In genomic region chr2:227817336-227817735, GRCh38 we compare ENCODE assay signal across 19 cellular contexts. TPM values are rescaled to one million over a fixed set of nuclear protein-coding genes. Genes with fewer than 3 reads are reported as not detected.
DNase-seq lines count a peak whose midpoint lies in the region; ATAC-seq, FAIRE-seq and TF ChIP-seq lines count a peak whose summit lies in the region.
"Had no signal": no experiment of that assay in that cellular context is flagged by ENCODE, and none has a peak within 500 bp of the region (broad histone marks: within the 10 kb centered on the region; RNA-seq: fewer than 3 reads in every experiment).

No MANE protein-coding gene starts in this region.

- H3K4me3 ChIP-seq in A549 (peak overlapping the region; percentile 45), fibroblast of pulmonary artery (replicated peaks; ENCODE audit: low read depth, low read length) (peak overlapping the region; percentile 65), trophoblast cell (ENCODE audit: low read depth, low read length) (no peak overlapping the region)
- H3K4me3 ChIP-seq in CD8-positive, alpha-beta memory T cell (ENCODE audit: low read length) = no peak overlapping the region
- H3K4me3 ChIP-seq: cardiac muscle cell, HAP-1, left ventricle myocardium inferior, stomach had no signal

- no peak overlapping the region for H4K91ac ChIP-seq in trophoblast cell (ENCODE audit: low read depth, low read length)

- H2AFZ ChIP-seq in trophoblast cell (ENCODE audit: insufficient read depth, low read length, poor library complexity) = no peak overlapping the region

- H4K12ac ChIP-seq in trophoblast cell (ENCODE audit: low read depth, low read length) = no peak overlapping the region

- H4K8ac ChIP-seq in trophoblast cell (ENCODE audit: low read depth, low read length) = no peak overlapping the region

- no peak for FAIRE-seq in A549 (lab: Jason Lieb, UNC)

- H3K79me2 ChIP-seq in trophoblast cell (ENCODE audit: control insufficient read depth, insufficient read depth, low read length, poor library complexity) = no peaks in the 10 kb centered on the region

- CTCF ChIA-PET in A549 (lab: Yijun Ruan, JAX) = interaction anchor here (0.6 to 1.4 kb wide), 2 partner anchors 40 to 46 kb away, joined by 3 to 5 read pairs; no protein-coding TSS in a partner anchor
- CTCF ChIA-PET in CD8-positive, alpha-beta memory T cell (lab: Charles Lee) = no interaction called here

- no peak overlapping the region for H2BK12ac ChIP-seq in trophoblast cell (ENCODE audit: low read length)

- no peak overlapping the region for H2AK5ac ChIP-seq in trophoblast cell (ENCODE audit: low read length)

- H3K36me3 ChIP-seq in CD8-positive, alpha-beta memory T cell (ENCODE audit: insufficient read depth, low read length) = no peaks in the 10 kb centered on the region
- H3K36me3 ChIP-seq in trophoblast cell (ENCODE audit: control insufficient read depth in 1 of 2, insufficient read depth in 2 of 2, low read length in 2 of 2) = no peaks in the 10 kb centered on the region
- H3K36me3 ChIP-seq: cardiac muscle cell, HAP-1, left ventricle myocardium inferior, stomach had no signal

- H3K9ac ChIP-seq in trophoblast cell (ENCODE audit: low read length) = no peak overlapping the region

- DNase-seq in A549 (ENCODE audit: low read depth in 1 of 2, low spot score in 1 of 2) (no peak), fibroblast of pulmonary artery (ENCODE audit: low read depth) (no peak), trophoblast cell (no peak), GM13977 (ENCODE audit: low spot score) (no peak)
- DNase-seq in CD8-positive, alpha-beta memory T cell = no peak
- no peak for DNase-seq in activated T-helper 2 cell treated with anti-CD3 and anti-CD28 coated beads, Interferon-gamma antibody, Interleukin-2, Interleukin-4, amounts not matched to agents 10 μg/mL and 5 μg/mL and 100 μg/mL, durations not matched to agents 14 hours and 24 hours and 36 hours (ENCODE audit: low spot score)
- DNase-seq in activated CD4-positive, CD25-positive, alpha-beta regulatory T cell treated with anti-CD3 and anti-CD28 coated beads, Interleukin-2, amount 50 U/mL, for 72 hours = no peak
- DNase-seq: activated gamma-delta T cell treated with Interleukin-2 at 50 U/mL for 16 hours; DMS153; effector CD8-positive, alpha-beta T cell; foreskin melanocyte; left ventricle myocardium inferior; NCI-H1092; NCI-H2171 treated with DMSO at 0.1 percent for 48 hours; stomach had no signal

- WGBS in A549 (ENCODE audit: missing lambda C conversion rate) = 10% methylated on average over 1 of the region's 1 CpG
- no CpG with 5 or more reads among the region's 1 CpG for WGBS in trophoblast cell (ENCODE audit: extremely low coverage, insufficient coverage, insufficient read length)

- H3K36me3 Mint-ChIP-seq in CD8-positive, alpha-beta memory T cell = no peaks in the 10 kb centered on the region
- H3K36me3 Mint-ChIP-seq in activated T-helper 2 cell treated with anti-CD3 and anti-CD28 coated beads, Interferon-gamma antibody, Interleukin-2, Interleukin-4, amounts not matched to agents 10 μg/mL and 5 μg/mL and 100 μg/mL, durations not matched to agents 14 hours and 24 hours and 36 hours (ENCODE audit: low read depth) = no peaks in the 10 kb centered on the region

- no peak overlapping the region for H3K18ac ChIP-seq in trophoblast cell (ENCODE audit: low read length)

- peak overlapping the region in 1 of 7 donors; percentile 74 for H3K4me3 Mint-ChIP-seq in CD8-positive, alpha-beta memory T cell
- H3K4me3 Mint-ChIP-seq in activated T-helper 2 cell treated with anti-CD3 and anti-CD28 coated beads, Interferon-gamma antibody, Interleukin-2, Interleukin-4, amounts not matched to agents 10 μg/mL and 5 μg/mL and 100 μg/mL, durations not matched to agents 14 hours and 24 hours and 36 hours (ENCODE audit: low read depth) = no peak overlapping the region

- TF ChIP-seq EP300 in A549 (IDR thresholded peaks at IDR 0.05) = no peak

- H3K79me1 ChIP-seq in trophoblast cell (ENCODE audit: low read length) = no peaks in the 10 kb centered on the region

- no peak overlapping the region for H2BK5ac ChIP-seq in trophoblast cell (ENCODE audit: low read depth, low read length, poor library complexity)

- H3K27me3 Mint-ChIP-seq in CD8-positive, alpha-beta memory T cell = peaks cover 2 to 23% of the 10 kb centered on the region in 2 donors
- peaks cover 2% of the 10 kb centered on the region for H3K27me3 Mint-ChIP-seq in activated T-helper 2 cell treated with anti-CD3 and anti-CD28 coated beads, Interferon-gamma antibody, Interleukin-2, Interleukin-4, amounts not matched to agents 10 μg/mL and 5 μg/mL and 100 μg/mL, durations not matched to agents 14 hours and 24 hours and 36 hours (ENCODE audit: low read depth)

- peak overlapping the region in 7 of 8 donors; percentile 87 to 97 (median 92) for H3K27ac Mint-ChIP-seq in CD8-positive, alpha-beta memory T cell
- peak overlapping the region; percentile 71 for H3K27ac Mint-ChIP-seq in activated T-helper 2 cell treated with anti-CD3 and anti-CD28 coated beads, Interferon-gamma antibody, Interleukin-2, Interleukin-4, amounts not matched to agents 10 μg/mL and 5 μg/mL and 100 μg/mL, durations not matched to agents 14 hours and 24 hours and 36 hours

- ATAC-seq in A549 = no peak
- no peak for ATAC-seq in HG03025 (IDR thresholded peaks at IDR 0.05; ENCODE audit: low FRiP score, unreplicated experiment)

- no peak overlapping the region for H3K23ac ChIP-seq in trophoblast cell (ENCODE audit: low read length)

- no peak overlapping the region for H3K4ac ChIP-seq in trophoblast cell (ENCODE audit: low read depth, low read length)

- POLR2A ChIA-PET in A549 (lab: Yijun Ruan, JAX) = no interaction called here
- POLR2A ChIA-PET in CD8-positive, alpha-beta memory T cell (lab: Charles Lee) = no interaction called here

- TF ChIP-seq RAD21 in A549 (conservative IDR thresholded peaks at IDR 0.05 in 1 of 2, IDR thresholded peaks at IDR 0.05 in 1 of 2) = no peak

- peaks cover 2% of the 10 kb centered on the region; the same call in 1 of the 3 replicates for H3K9me3 ChIP-seq in A549
- H3K9me3 ChIP-seq in CD8-positive, alpha-beta memory T cell (ENCODE audit: low read length) = no peaks in the 10 kb centered on the region
- H3K9me3 ChIP-seq in trophoblast cell (ENCODE audit: insufficient read depth, low read depth, low read length) = no peaks in the 10 kb centered on the region
- H3K9me3 ChIP-seq: HAP-1, left ventricle myocardium inferior, stomach had no signal

- no peak for TF ChIP-seq CTCF in A549 (IDR thresholded peaks at IDR 0.05)
- no peak for TF ChIP-seq CTCF in fibroblast of pulmonary artery (IDR thresholded peaks at IDR 0.05; ENCODE audit: low read length, missing control alignments)
- no peak for TF ChIP-seq CTCF in GM13977 (IDR thresholded peaks at IDR 0.05; ENCODE audit: extremely low read depth, insufficient read depth, missing control alignments)

- H3K4me1 ChIP-seq in A549 (peaks cover 45% of the 10 kb centered on the region), trophoblast cell (ENCODE audit: control insufficient read depth in 1 of 2, insufficient read depth in 2 of 2, low read length in 2 of 2) (no peaks in the 10 kb centered on the region)
- no peaks in the 10 kb centered on the region for H3K4me1 ChIP-seq in CD8-positive, alpha-beta memory T cell (ENCODE audit: insufficient read depth, low read length)
- H3K4me1 ChIP-seq: HAP-1 had no signal

- in situ Hi-C loops in GM13977 (cut with MboI; ENCODE audit: low pct_unique_long_range_greater_than_20kb, low sequenced_read_pairs, unreplicated experiment) = no loop called here

- H3K27ac ChIP-seq in A549 = peak overlapping the region; percentile 93 to 98
- no peak overlapping the region for H3K27ac ChIP-seq in CD8-positive, alpha-beta memory T cell (ENCODE audit: low read depth, low read length)
- no peak overlapping the region for H3K27ac ChIP-seq in trophoblast cell (ENCODE audit: low read depth, low read length)
- H3K27ac ChIP-seq: cardiac muscle cell, left ventricle myocardium inferior had no signal

- no peak overlapping the region for H3K14ac ChIP-seq in trophoblast cell (ENCODE audit: low read length)

- peaks cover 4 to 30% (median 20%) of the 10 kb centered on the region in 3 donors for H3K4me1 Mint-ChIP-seq in CD8-positive, alpha-beta memory T cell
- peaks cover 16% of the 10 kb centered on the region for H3K4me1 Mint-ChIP-seq in activated T-helper 2 cell treated with anti-CD3 and anti-CD28 coated beads, Interferon-gamma antibody, Interleukin-2, Interleukin-4, amounts not matched to agents 10 μg/mL and 5 μg/mL and 100 μg/mL, durations not matched to agents 14 hours and 24 hours and 36 hours (ENCODE audit: low read depth)

- no peak for TF ChIP-seq POLR2A in A549 (IDR thresholded peaks at IDR 0.05; ENCODE audit: low read length)

- H3K9me3 Mint-ChIP-seq in CD8-positive, alpha-beta memory T cell = peaks cover 0 to 2% (median 0%) of the 10 kb centered on the region in 5 donors
- no peaks in the 10 kb centered on the region for H3K9me3 Mint-ChIP-seq in activated T-helper 2 cell treated with anti-CD3 and anti-CD28 coated beads, Interferon-gamma antibody, Interleukin-2, Interleukin-4, amounts not matched to agents 10 μg/mL and 5 μg/mL and 100 μg/mL, durations not matched to agents 14 hours and 24 hours and 36 hours

- no peak overlapping the region for H2BK120ac ChIP-seq in trophoblast cell (ENCODE audit: insufficient read depth, low read length, poor library complexity)

- intact Hi-C loops in activated T-helper 2 cell treated with anti-CD3 and anti-CD28 coated beads, Interferon-gamma antibody, Interleukin-2, Interleukin-4, amounts not matched to agents 10 μg/mL and 5 μg/mL and 100 μg/mL, durations not matched to agents 14 hours and 24 hours and 36 hours (cut with micrococcal nuclease) = loop anchor here (5.0 kb wide), 1 partner anchor 355 kb away; no protein-coding TSS in a partner anchor

- no peaks in the 10 kb centered on the region for H3K27me3 ChIP-seq in CD8-positive, alpha-beta memory T cell (ENCODE audit: insufficient read depth, low read length, poor library complexity, severe bottlenecking)
- H3K27me3 ChIP-seq in trophoblast cell (ENCODE audit: insufficient read depth, low read length) = no peaks in the 10 kb centered on the region
- H3K27me3 ChIP-seq: cardiac muscle cell, stomach had no signal

- H3K4me2 ChIP-seq in A549 = peak overlapping the region; percentile 81
- H3K4me2 ChIP-seq in trophoblast cell (ENCODE audit: low read length) = no peak overlapping the region

RNA-seq across cellular contexts. Expression of gene CCL20, which starts 3.7 kb away (rescaled TPM):
- 3.4 and 6.5 TPM in 2 replicates for polyA plus RNA-seq in A549 (2011; rRNA removed)
- polyA plus RNA-seq in A549 (2012; cell fraction: cytosol; rRNA removed) = 0.57 and 1.3 TPM in 2 replicates
- 0.18 and 0.47 TPM in 2 replicates for polyA plus RNA-seq in A549 (2012; cell fraction: nucleus; rRNA removed)
- 0.43 to 1.1 TPM (median 0.45 TPM) in 3 replicates for polyA plus RNA-seq in A549 (2017; fragmentation: RNase III; extraction: RNeasy Plus Mini Kit Qiagen cat#74134 plus additional on column Dnase treatment)
- 1.8 and 2.7 TPM in 2 replicates for polyA minus RNA-seq in A549 (2011; rRNA and poly(A)+ RNA removed)
- 1 to 10 TPM; 3.5 to 5.0 TPM for total RNA-seq in CD8-positive, alpha-beta memory T cell
- polyA plus RNA-seq in CD8-positive, alpha-beta memory T cell = 0.63 TPM
- total RNA-seq in activated T-helper 2 cell treated with anti-CD3 and anti-CD28 coated beads, Interferon-gamma antibody, Interleukin-2, Interleukin-4, amounts not matched to agents 10 μg/mL and 5 μg/mL and 100 μg/mL, durations not matched to agents 14 hours and 24 hours and 36 hours = 1.4 and 2.0 TPM in 2 replicates
- not detected in 2 replicates for polyA plus RNA-seq in trophoblast cell (2013)
- total RNA-seq: cardiac muscle cell, left ventricle myocardium inferior, myocyte had no signal

RNA-seq across cellular contexts. Expression of gene DAW1, which starts 54.1 kb away (rescaled TPM):
- polyA plus RNA-seq in A549 (2011; rRNA removed) (2.2 and 2.7 TPM in 2 replicates), A549 (2017; fragmentation: RNase III; extraction: RNeasy Plus Mini Kit Qiagen cat#74134 plus additional on column Dnase treatment) (1.1 to 2.0 TPM (median 1.3 TPM) in 3 replicates)
- polyA plus RNA-seq in A549 (2012; cell fraction: cytosol; rRNA removed) = 1.1 and 1.2 TPM in 2 replicates
- 0.54 and 0.56 TPM in 2 replicates for polyA plus RNA-seq in A549 (2012; cell fraction: nucleus; rRNA removed)
- 0.83 and 0.91 TPM in 2 replicates for polyA minus RNA-seq in A549 (2011; rRNA and poly(A)+ RNA removed)
- not detected for total RNA-seq in CD8-positive, alpha-beta memory T cell
- not detected for polyA plus RNA-seq in CD8-positive, alpha-beta memory T cell
- not detected in 2 replicates for total RNA-seq in activated T-helper 2 cell treated with anti-CD3 and anti-CD28 coated beads, Interferon-gamma antibody, Interleukin-2, Interleukin-4, amounts not matched to agents 10 μg/mL and 5 μg/mL and 100 μg/mL, durations not matched to agents 14 hours and 24 hours and 36 hours
- 0.24 and 0.33 TPM in 2 replicates for polyA plus RNA-seq in trophoblast cell (2013)
- total RNA-seq: myocyte, stomach had no signal
- polyA plus RNA-seq: cardiac muscle cell had no signal

Comparison
In these comparisons a context has a peak if more than half of its experiments do, and no peak if none do; other contexts are left out.
1. H3K27ac ChIP-seq: peak in A549 (2 of 2); none in CD8-positive, alpha-beta memory T cell (single experiment) and trophoblast cell (single experiment).
2. H3K4me3 ChIP-seq: peak in A549 (single experiment) and fibroblast of pulmonary artery (single experiment); none in CD8-positive, alpha-beta memory T cell (single experiment) and trophoblast cell (single experiment).